In genomic region chr1:39348278-39348677, GRCh38 we compare ENCODE assay signal across 26 cellular contexts.
A peak's percentile ranks its signal among the peaks of the same experiment; 100 is the strongest.
DNase-seq lines count a peak whose midpoint lies in the region; ATAC-seq, FAIRE-seq and TF ChIP-seq lines count a peak whose summit lies in the region.
"Had no signal": no experiment of that assay in that cellular context is flagged by ENCODE, and none has a peak within 500 bp of the region (broad histone marks: within the 10 kb centered on the region; RNA-seq: fewer than 3 reads in every experiment).

No MANE protein-coding gene starts in this region.

- H3K18ac ChIP-seq in H9 (ENCODE audit: insufficient read length, low read depth, low read length) (no peak overlapping the region), H1 (ENCODE audit: extremely low read depth, low read length) (no peak overlapping the region; the same call in 1 of the 2 replicates)

- no peak overlapping the region for H3K14ac ChIP-seq in H9 (ENCODE audit: insufficient read depth, low read length)
- no peak overlapping the region for H3K14ac ChIP-seq in H1 (ENCODE audit: insufficient read length)

- H2BK5ac ChIP-seq in H9 (ENCODE audit: insufficient read length, low read length) = no peak overlapping the region
- H2BK5ac ChIP-seq in H1 (ENCODE audit: low read depth, low read length) = peak overlapping the region; percentile 56

- H2BK20ac ChIP-seq in H9 (ENCODE audit: low read depth, low read length, poor library complexity, severe bottlenecking) = no peak overlapping the region
- no peak overlapping the region; the same call in 1 of the 2 replicates for H2BK20ac ChIP-seq in H1 (ENCODE audit: low read length)

- H2AK5ac ChIP-seq in H9 (ENCODE audit: insufficient read length, low read length) (no peak overlapping the region), H1 (ENCODE audit: low read depth, low read length) (no peak overlapping the region)

- no peaks in the 10 kb centered on the region for H3K9me3 ChIP-seq in H9 (ENCODE audit: control insufficient read depth, low read depth, low read length)
- no peaks in the 10 kb centered on the region for H3K9me3 ChIP-seq in H1 (ENCODE audit: insufficient read depth in 2 of 2, low read depth in 1 of 2, low read length in 1 of 2)
- H3K9me3 ChIP-seq in HAP-1 = no peaks in the 10 kb centered on the region
- H3K9me3 ChIP-seq: BLaER1, body of pancreas, MG63, right lobe of liver, SJSA1 had no signal

- no peak overlapping the region for H3K9ac ChIP-seq in H9 (ENCODE audit: extremely low read depth, insufficient read length, low read length)
- H3K9ac ChIP-seq in H1 (replicated peaks in 1 of 4; ENCODE audit: extremely low read depth in 1 of 4, low read depth in 3 of 4, low read length in 3 of 4) = no peak overlapping the region
- H3K9ac ChIP-seq: BLaER1 had no signal

- H2BK120ac ChIP-seq in H9 (ENCODE audit: low read depth, low read length, poor library complexity, severe bottlenecking) (no peak overlapping the region), H1 (replicated peaks; ENCODE audit: low read depth, low read length) (peak overlapping the region; percentile 86)

- H3K4me1 ChIP-seq in H9 (ENCODE audit: insufficient read depth, low read length) = no peaks in the 10 kb centered on the region
- peaks cover 0 to 4% (median under 1%) of the 10 kb centered on the region in 4 experiments; a peak in 2 of 7 replicates for H3K4me1 ChIP-seq in H1 (replicated peaks in 1 of 4; ENCODE audit: control insufficient read depth in 3 of 4, insufficient read depth in 4 of 4, low read length in 3 of 4)
- no peaks in the 10 kb centered on the region for H3K4me1 ChIP-seq in HAP-1
- H3K4me1 ChIP-seq: BLaER1, body of pancreas, right lobe of liver, SJSA1 had no signal

- H3K27ac ChIP-seq in H9 (ENCODE audit: insufficient read length, low read depth, low read length) (no peak overlapping the region), H1 (ENCODE audit: low read depth, low read length) (no peak overlapping the region)
- H3K27ac ChIP-seq: BLaER1, body of pancreas, right lobe of liver, SJSA1 had no signal

- no peaks in the 10 kb centered on the region for H3K79me2 ChIP-seq in H9 (ENCODE audit: insufficient read depth, low read length)
- no peaks in the 10 kb centered on the region for H3K79me2 ChIP-seq in H1 (ENCODE audit: control insufficient read depth in 1 of 2, insufficient read depth in 2 of 2, low read length in 2 of 2)

- WGBS in H9 (ENCODE audit: extremely low coverage, insufficient read length, low lambda C conversion rate) = no CpG with 5 or more reads among the region's 1 CpG
- 95% methylated on average over 1 of the region's 1 CpG; no CpG with 5 or more reads in 1 of the 2 experiments for WGBS in H1 (ENCODE audit: extremely low coverage in 1 of 2, insufficient coverage in 1 of 2, insufficient read length in 1 of 2, insufficient replicate concordance in 2 of 2, low coverage in 1 of 2, low lambda C conversion rate in 2 of 2, missing lambda C conversion rate in 1 of 2), 2 experiments

- H3K9me3 Mint-ChIP-seq in H9 = no peaks in the 10 kb centered on the region
- H3K9me3 Mint-ChIP-seq: activated CD4-positive, alpha-beta memory T cell treated with anti-CD3 and anti-CD28 coated beads for 36 hours; naive B cell had no signal

- no peak overlapping the region for H3K4me2 ChIP-seq in H9 (ENCODE audit: insufficient read depth, insufficient read length, low read length)
- H3K4me2 ChIP-seq in H1 (ENCODE audit: insufficient read depth in 1 of 2, low read depth in 2 of 2, low read length in 2 of 2) = no peak overlapping the region
- H3K4me2 ChIP-seq: BLaER1 had no signal

- TF ChIP-seq CTCF in H9 (conservative IDR thresholded peaks at IDR 0.05) = no peak
- TF ChIP-seq CTCF in H1 (IDR thresholded peaks at IDR 0.05; ENCODE audit: control extremely low read depth in 1 of 3, insufficient read depth in 1 of 3, low read depth in 1 of 3, low read length in 3 of 3) = no peak

- H3K23me2 ChIP-seq in H9 (ENCODE audit: insufficient read length, low read depth, low read length, poor library complexity, severe bottlenecking) (no peaks in the 10 kb centered on the region), H1 (ENCODE audit: low read depth, low read length) (no peaks in the 10 kb centered on the region)

- in situ Hi-C loops in HAP-1 (cut with MboI; ENCODE audit: low sequenced_read_pairs) = no loop called here

- H3K27me3 Mint-ChIP-seq in H9 (ENCODE audit: low read depth) = no peaks in the 10 kb centered on the region
- H3K27me3 Mint-ChIP-seq: activated CD4-positive, alpha-beta memory T cell treated with anti-CD3 and anti-CD28 coated beads for 36 hours; naive B cell had no signal

- H4K5ac ChIP-seq in H9 (ENCODE audit: insufficient read length, low read depth, low read length) = no peak overlapping the region
- no peak overlapping the region for H4K5ac ChIP-seq in H1 (ENCODE audit: insufficient read length, low read depth, low read length)

- no peaks in the 10 kb centered on the region for H3K79me1 ChIP-seq in H9 (ENCODE audit: insufficient read depth, low read depth, low read length, poor library complexity, severe bottlenecking)
- no peaks in the 10 kb centered on the region; the same call in 1 of the 2 replicates for H3K79me1 ChIP-seq in H1 (ENCODE audit: low read depth, low read length)

- CTCF ChIA-PET in H1 (lab: Charles Lee; ENCODE audit: partially characterized antibody) = interaction anchor here (0.6 to 1.6 kb wide), 4 partner anchors 156 to 294 kb away, joined by 3 to 5 read pairs (median 3); no protein-coding TSS in a partner anchor

- H3K56ac ChIP-seq in H9 (ENCODE audit: insufficient read length, low read depth, low read length) (no peak overlapping the region), H1 (replicated peaks; ENCODE audit: insufficient read length, low read depth, low read length) (no peak overlapping the region)

- H3K27ac Mint-ChIP-seq in H9 = peak overlapping the region in 2 of 3 experiments; percentile 37 to 45; a peak in 4 of 7 replicates
- H3K27ac Mint-ChIP-seq: activated CD4-positive, alpha-beta memory T cell treated with anti-CD3 and anti-CD28 coated beads for 36 hours had no signal

- H2BK15ac ChIP-seq in H9 (ENCODE audit: low read depth, low read length) (no peak overlapping the region), H1 (ENCODE audit: low read length) (0 out of 2 replicates have a peak overlapping the region, but pooled peaks have one; percentile 22)

- H3K36me3 ChIP-seq in H1 (ENCODE audit: control insufficient read depth in 2 of 4, insufficient read depth in 4 of 4, low read length in 3 of 4) (peaks cover 25 to 67% (median 47%) of the 10 kb centered on the region in 4 experiments), HAP-1 (replicated peaks) (peaks cover 2% of the 10 kb centered on the region; the same call in 1 of the 2 replicates)

- H4K8ac ChIP-seq in H9 (replicated peaks; ENCODE audit: insufficient read length, low read depth, low read length) (no peak overlapping the region), H1 (ENCODE audit: extremely low read depth, insufficient read depth, low read length) (no peak overlapping the region)

- DNase-seq in NCI-H187 treated with DMSO at 0.1 percent for 48 hours (lab: John Stamatoyannopoulos, UW) (peak; percentile 28), NCI-H187 (lab: John Stamatoyannopoulos, UW) (no peak), H9 (no peak), NCI-H748 treated with DMSO at 0.1 percent for 48 hours (lab: John Stamatoyannopoulos, UW) (peak; percentile 72), H1 (ENCODE audit: low read depth in 1 of 2, low spot score in 2 of 2) (no peak), HAP-1 (ENCODE audit: low spot score in 2 of 2) (no peak), DMS 273 treated with DMSO at 0.1 percent for 48 hours (lab: John Stamatoyannopoulos, UW) (no peak)
- DNase-seq: activated CD4-positive, alpha-beta memory T cell treated with anti-CD3 and anti-CD28 coated beads for 36 hours; activated T-cell treated with anti-CD3 and anti-CD28 coated beads, Interleukin-2, amount 50 U/mL, for 48 hours; body of pancreas; glutamatergic neuron; IMR-90; left colon; mesendoderm; MG63; naive B cell; NCI-H2107; right lobe of liver; stimulated activated CD8-positive, alpha-beta memory T cell treated with anti-CD3 and anti-CD28 coated beads, Interleukin-4, amount 100 ng/mL, for 48 hours had no signal

- H3K23ac ChIP-seq in H9 (ENCODE audit: insufficient read length, low read depth, low read length) (no peak overlapping the region), H1 (ENCODE audit: insufficient read length) (no peak overlapping the region)

- H3T11ph ChIP-seq in H9 (ENCODE audit: low read length) = no peak overlapping the region

- H4K91ac ChIP-seq in H9 (ENCODE audit: insufficient read length, low read depth, low read length) (no peak overlapping the region), H1 (replicated peaks; ENCODE audit: insufficient read length, low read length) (no peak overlapping the region)

- H3K4me1 Mint-ChIP-seq in H9 = peaks cover 11 to 12% of the 10 kb centered on the region in 2 experiments

- POLR2A ChIA-PET in H1 (lab: Charles Lee; ENCODE audit: partially characterized antibody) = interaction anchor here (0.6 kb wide), 1 partner anchor 253 kb away, joined by 3 read pairs; no protein-coding TSS in a partner anchor

- H3K4ac ChIP-seq in H9 (ENCODE audit: low read depth, low read length) (no peak overlapping the region), H1 (replicated peaks; ENCODE audit: insufficient read length, low read depth, low read length) (no peak overlapping the region)

- TF ChIP-seq RAD21 in H1 (IDR thresholded peaks at IDR 0.05 in 1 of 2, conservative IDR thresholded peaks at IDR 0.05 in 1 of 2; ENCODE audit: low read depth in 2 of 2, low read length in 2 of 2) = no peak

- H4K20me1 ChIP-seq in H9 (ENCODE audit: control insufficient read depth, insufficient read depth, insufficient read length) = no peaks in the 10 kb centered on the region
- no peaks in the 10 kb centered on the region for H4K20me1 ChIP-seq in H1 (replicated peaks in 1 of 2; ENCODE audit: control insufficient read depth in 1 of 2, insufficient read depth in 2 of 2, low read length in 2 of 2)

- H3K36me3 Mint-ChIP-seq in H9 (ENCODE audit: insufficient read depth in 1 of 3, low read depth in 3 of 3) = peaks cover 28 to 83% (median 70%) of the 10 kb centered on the region in 3 experiments

- ATAC-seq in HG03039 (IDR thresholded peaks at IDR 0.05; ENCODE audit: unreplicated experiment) = no peak
- ATAC-seq: body of pancreas, left colon, Panc1, right lobe of liver had no signal

- H3K27me3 ChIP-seq in H9 (ENCODE audit: insufficient read depth, low read length) (no peaks in the 10 kb centered on the region), H1 (replicated peaks in 1 of 4; ENCODE audit: control insufficient read depth in 3 of 4, extremely low read depth in 1 of 4, insufficient read depth in 3 of 4, low read length in 3 of 4) (no peaks in the 10 kb centered on the region), HAP-1 (ENCODE audit: low read depth) (no peaks in the 10 kb centered on the region)
- H3K27me3 ChIP-seq: BLaER1, body of pancreas, MG63, right lobe of liver, SJSA1 had no signal

- no peak for TF ChIP-seq POLR2A in H1 (IDR thresholded peaks at IDR 0.05; ENCODE audit: control extremely low read depth in 1 of 2, low read depth in 2 of 2, low read length in 2 of 2)

- H2AFZ ChIP-seq in H9 (ENCODE audit: low read length) = no peak overlapping the region
- H2AFZ ChIP-seq in H1 (ENCODE audit: low read length) = no peak overlapping the region

- no peak overlapping the region for H2BK12ac ChIP-seq in H9 (ENCODE audit: insufficient read length, low read depth, low read length)
- no peak overlapping the region for H2BK12ac ChIP-seq in H1 (ENCODE audit: low read depth, low read length)

- H3K4me3 Mint-ChIP-seq in H9 = no peak overlapping the region
- H3K4me3 Mint-ChIP-seq: activated CD4-positive, alpha-beta memory T cell treated with anti-CD3 and anti-CD28 coated beads for 36 hours; naive B cell had no signal

- no peak for TF ChIP-seq EP300 in H1 (IDR thresholded peaks at IDR 0.05; ENCODE audit: borderline replicate concordance in 1 of 2, low read depth in 2 of 2, low read length in 2 of 2)

- no peak for FAIRE-seq in H1 (lab: Jason Lieb, UNC)
- FAIRE-seq: A204.1, D721Med, G401.6 had no signal

- no peak overlapping the region for H3K4me3 ChIP-seq in H1 (ENCODE audit: extremely low read depth in 1 of 4, insufficient read depth in 2 of 4, low read depth in 3 of 4, low read length in 4 of 4)
- no peak overlapping the region for H3K4me3 ChIP-seq in HAP-1
- H3K4me3 ChIP-seq: BLaER1, body of pancreas, MG63, right lobe of liver, SJSA1 had no signal

Comparison
In these comparisons a context has a peak if more than half of its experiments do, and no peak if none do; other contexts are left out.
1. DNase-seq: peak in NCI-H187 treated with DMSO at 0.1 percent for 48 hours (single experiment) and NCI-H748 treated with DMSO at 0.1 percent for 48 hours (single experiment); none in NCI-H187 (0 of 2), H9 (single experiment), H1 (0 of 2), HAP-1 (0 of 2) and DMS 273 treated with DMSO at 0.1 percent for 48 hours (single experiment).